ENCODE assay signal across 11 cellular contexts in genomic region chr7:151550601-151551286, GRCh38. TPM values are rescaled to one million over a fixed set of nuclear protein-coding genes. Genes with fewer than 3 reads are reported as not detected.
A peak's percentile ranks its signal among the peaks of the same experiment; 100 is the strongest.
DNase-seq lines count a peak whose midpoint lies in the region; ATAC-seq, FAIRE-seq and TF ChIP-seq lines count a peak whose summit lies in the region.
"Had no signal": no experiment of that assay in that cellular context is flagged by ENCODE, and none has a peak within 500 bp of the region (broad histone marks: within the 10 kb centered on the region; RNA-seq: fewer than 3 reads in every experiment).

No MANE protein-coding gene starts in this region.

- DNase-seq in EL (peak; percentile 49), NCI-H226 (peak; percentile 75), pancreas (peak in 4 of 6 donors; percentile 36 to 48 (median 42)), smooth muscle cell (lab: John Stamatoyannopoulos, UW; ENCODE audit: unreplicated experiment) (no peak), SW480 (ENCODE audit: low spot score) (no peak), HEK293T (ENCODE audit: extremely low spot score) (no peak), lower leg skin (ENCODE audit: low spot score in 2 of 2) (no peak)
- DNase-seq: NCI-H146 had no signal

- intact Hi-C loops in pancreas (cut with DNase I) (no loop called here), lower leg skin (cut with DNase I; ENCODE audit: low total_unique reads) (no loop called here)

- POLR2A ChIA-PET in HEK293T (lab: Yijun Ruan, JAX): interaction anchor here (1.1 kb wide), 1 partner anchor 12 kb away, joined by 3 read pairs; no protein-coding TSS in a partner anchor

- no peaks in the 10 kb centered on the region for H4K20me1 ChIP-seq in smooth muscle cell (ENCODE audit: low read depth)

- no peaks in the 10 kb centered on the region for H3K79me2 ChIP-seq in smooth muscle cell (ENCODE audit: low read depth)

- H3K9ac ChIP-seq in smooth muscle cell (ENCODE audit: low read depth): no peak overlapping the region

- no peak overlapping the region for H3K4me2 ChIP-seq in smooth muscle cell

- H3K36me3 ChIP-seq in pancreas (no peaks in the 10 kb centered on the region), smooth muscle cell (ENCODE audit: low read depth) (no peaks in the 10 kb centered on the region)

- no peaks in the 10 kb centered on the region for H3F3A ChIP-seq in smooth muscle cell (ENCODE audit: low read depth)

- no peak for TF ChIP-seq CTCF in pancreas (IDR thresholded peaks at IDR 0.05)
- no peak for TF ChIP-seq CTCF in smooth muscle cell (IDR thresholded peaks at IDR 0.05; ENCODE audit: borderline replicate concordance, insufficient read depth, poor library complexity, severe bottlenecking)
- TF ChIP-seq CTCF in lower leg skin (IDR thresholded peaks at IDR 0.05): no peak

- H3K27me3 ChIP-seq in pancreas (no peaks in the 10 kb centered on the region), smooth muscle cell (ENCODE audit: low read depth) (peaks cover 4% of the 10 kb centered on the region)

- H3K4me1 ChIP-seq in pancreas (peaks cover 0 to 31% (median 5%) of the 10 kb centered on the region in 3 donors), smooth muscle cell (ENCODE audit: low read depth) (peaks cover 3% of the 10 kb centered on the region)

- no peaks in the 10 kb centered on the region for H3K9me3 ChIP-seq in pancreas
- H3K9me3 ChIP-seq in smooth muscle cell (replicated peaks; ENCODE audit: low read depth): no peaks in the 10 kb centered on the region

- H3K27ac ChIP-seq in pancreas: peak overlapping the region in 2 of 4 donors; percentile 38 to 86
- H3K27ac ChIP-seq in smooth muscle cell (ENCODE audit: low read depth): no peak overlapping the region

- WGBS in pancreas, 2 donors: 40 to 51% methylated on average over 4 of the region's 4 CpGs
- 46% methylated on average over 4 of the region's 4 CpGs for WGBS in smooth muscle cell (ENCODE audit: low lambda C conversion rate)
- WGBS in lower leg skin, 2 donors: 44 to 45% methylated on average over 4 of the region's 4 CpGs

- ATAC-seq in esophagus mucosa (peak; percentile 47), pancreas (peak in 3 of 4 donors; percentile 28 to 58 (median 39))
- ATAC-seq: left lobe of liver, T-cell had no signal

- no peak overlapping the region for H2AFZ ChIP-seq in smooth muscle cell (ENCODE audit: low read depth)

- CTCF ChIA-PET in HEK293T (lab: Yijun Ruan, JAX): no interaction called here

- no peak for TF ChIP-seq POLR2A in lower leg skin (IDR thresholded peaks at IDR 0.05)

- FAIRE-seq in pancreas (lab: Jason Lieb, UNC): no peak

- no peak overlapping the region for H3K4me3 ChIP-seq in pancreas
- no peak overlapping the region for H3K4me3 ChIP-seq in smooth muscle cell
- H3K4me3 ChIP-seq in lower leg skin (ENCODE audit: low read depth, poor library complexity, severe bottlenecking): no peak overlapping the region

TF ChIP-seq in HEK293T, 16 proteins besides CTCF, POLR2A, EP300 and RAD21:
- TF ChIP-seq CTBP1 (IDR thresholded peaks at IDR 0.05; ENCODE audit: borderline replicate concordance) (no peak), NFRKB (IDR thresholded peaks at IDR 0.05) (no peak), LEF1 (IDR thresholded peaks at IDR 0.05; ENCODE audit: borderline replicate concordance) (no peak), TARDBP (IDR thresholded peaks at IDR 0.05) (no peak), FOXK2 (IDR thresholded peaks at IDR 0.05) (no peak)

RNA-seq across cellular contexts. Expression of gene RHEB, which starts 31.0 kb away (rescaled TPM):
- total RNA-seq in esophagus mucosa (48.4 TPM), pancreas (10 to 100 TPM; 28.6 to 48.1 (median 35.8) TPM), smooth muscle cell (105 and 151 TPM in 2 replicates), lower leg skin (10 to 100 TPM; 41.2 to 64.4 (median 53.5) TPM)
- polyA plus RNA-seq in pancreas (10 to 100 TPM; 32.9 to 65.9 TPM), smooth muscle cell (115 and 118 TPM in 2 replicates)

Comparison
In these comparisons a context has a peak if more than half of its experiments do, and no peak if none do; other contexts are left out.
1. DNase-seq: peak in EL (single experiment), NCI-H226 (single experiment) and pancreas (4 of 6); none in smooth muscle cell (single experiment), SW480 (single experiment), HEK293T (single experiment) and lower leg skin (0 of 2).